8 cellular contexts compared by ENCODE assay signal in the genomic region with DNA sequence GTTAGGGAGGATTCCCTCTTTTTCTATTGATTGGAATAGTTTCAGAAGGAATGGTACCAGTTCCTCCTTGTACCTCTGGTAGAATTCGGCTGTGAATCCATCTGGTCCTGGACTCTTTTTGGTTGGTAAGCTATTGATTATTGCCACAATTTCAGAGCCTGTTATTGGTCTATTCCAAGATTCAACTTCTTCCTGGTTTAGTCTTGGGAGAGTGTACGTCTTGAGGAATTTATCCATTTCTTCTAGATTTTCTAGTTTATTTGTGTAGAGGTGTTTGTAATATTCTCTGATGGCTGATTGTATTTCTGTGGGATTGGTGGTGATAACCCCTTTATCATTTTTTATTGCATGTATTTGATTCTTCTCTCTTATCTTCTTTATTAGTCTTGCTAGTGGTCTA.
DNase-seq lines count a peak whose midpoint lies in the region; ATAC-seq, FAIRE-seq and TF ChIP-seq lines count a peak whose summit lies in the region.
"Not testable (repeated sequence)": the region's sequence is repeated elsewhere in the genome, so short reads cannot be mapped to it uniquely, and the experiment has no call there.

No MANE protein-coding gene starts in this region.

- H3K9me3 ChIP-seq in Karpas-422 (ENCODE audit: low read length); adipocyte (ENCODE audit: control insufficient read depth, low read length); HepG2 (ENCODE audit: low read length): not testable (repeated sequence)

- intact Hi-C loops in HepG2 (cut with micrococcal nuclease; ENCODE audit: unreplicated experiment), result not testable (repeated sequence)

- not testable (repeated sequence) for H3K9me2 ChIP-seq in Karpas-422 (replicated peaks; ENCODE audit: insufficient read depth, low read length)

- 0% methylated on average over 2 of the region's 2 CpGs for WGBS in HepG2 (ENCODE audit: low lambda C conversion rate)

- not testable (repeated sequence) for H3K4me2 ChIP-seq in Karpas-422 (ENCODE audit: low read depth, low read length, poor library complexity, severe bottlenecking); HepG2 (ENCODE audit: low read depth, low read length)

- not testable (repeated sequence) for TF ChIP-seq RAD21 in HepG2 (CRISPR knock-in tag; IDR thresholded peaks at IDR 0.05)

- in situ Hi-C loops in HepG2 (cut with HindIII; ENCODE audit: extremely low pct_ligation_motif_present, low pct_unique_long_range_greater_than_20kb), result not testable (repeated sequence)

- not testable (repeated sequence) for H3K36me3 ChIP-seq in Karpas-422 (ENCODE audit: insufficient read depth, low read length); adipocyte (ENCODE audit: control insufficient read depth, insufficient read depth, low read length, severe bottlenecking); HepG2 (replicated peaks in 1 of 2; ENCODE audit: control insufficient read depth in 1 of 2, insufficient read depth in 2 of 2, low read length in 2 of 2)

- H3K9ac ChIP-seq in Karpas-422 (ENCODE audit: low read length); adipocyte (ENCODE audit: low read length); HepG2 (ENCODE audit: insufficient read depth, low read depth, low read length): not testable (repeated sequence)

- TF ChIP-seq EP300 in HepG2 (IDR thresholded peaks at IDR 0.05; ENCODE audit: low read depth in 2 of 2, low read length in 2 of 2); HepG2 (CRISPR knock-in tag; IDR thresholded peaks at IDR 0.05; ENCODE audit: borderline replicate concordance): not testable (repeated sequence)

- DNase-seq in DMS 273 (lab: John Stamatoyannopoulos, UW; ENCODE audit: unreplicated experiment), result peak; percentile 72
- peak; percentile 39 for DNase-seq in Karpas-422
- peak; percentile 66 for DNase-seq in NCI-H2196 (lab: John Stamatoyannopoulos, UW; ENCODE audit: unreplicated experiment)
- peak; percentile 21 for DNase-seq in NCI-H226
- peak; percentile 35 for DNase-seq in NCI-H748 (lab: John Stamatoyannopoulos, UW; ENCODE audit: unreplicated experiment)
- DNase-seq in adipocyte (ENCODE audit: low read depth), result peak; percentile 8
- DNase-seq in HepG2 (ENCODE audit: low spot score), result peak; percentile 3
- DNase-seq in middle frontal gyrus (ENCODE audit: extremely low spot score, low spot score), result peak; percentile 99

- not testable (repeated sequence) for ATAC-seq in HepG2

- POLR2A ChIA-PET in HepG2 (lab: Yijun Ruan, JAX), result not testable (repeated sequence)

- H3K27me3 ChIP-seq in Karpas-422 (ENCODE audit: low read length); adipocyte (replicated peaks; ENCODE audit: control insufficient read depth, insufficient read depth, low read length); HepG2 (ENCODE audit: control insufficient read depth in 1 of 2, insufficient read depth in 2 of 2, low read length in 2 of 2): not testable (repeated sequence)

- not testable (repeated sequence) for TF ChIP-seq CTCF in HepG2 (CRISPR knock-in tag; IDR thresholded peaks at IDR 0.05)

- H3K4me1 ChIP-seq in Karpas-422 (ENCODE audit: low read length); adipocyte (ENCODE audit: control insufficient read depth, insufficient read depth, low read length); HepG2 (ENCODE audit: insufficient read depth, low read length): not testable (repeated sequence)

- H4K20me1 ChIP-seq in Karpas-422 (ENCODE audit: insufficient read depth, low read depth, low read length); HepG2 (ENCODE audit: insufficient read depth, low read length): not testable (repeated sequence)

- not testable (repeated sequence) for H3K27ac ChIP-seq in Karpas-422 (ENCODE audit: low read length); HepG2 (ENCODE audit: extremely low read length, insufficient read depth, low read length)

- CTCF ChIA-PET in HepG2 (lab: Yijun Ruan, JAX; ENCODE audit: low intra/inter-chr PET ratio, low total read pairs), result not testable (repeated sequence)

- BruUV-seq in HepG2 (replicated peaks; lab: Mats Ljungman, UMichigan), result not testable (repeated sequence)

- not testable (repeated sequence) for H2AFZ ChIP-seq in Karpas-422 (ENCODE audit: low read length); HepG2 (ENCODE audit: low read length)

- H3K4me3 ChIP-seq in Karpas-422 (ENCODE audit: low read length); adipocyte (ENCODE audit: low read length); HepG2 (replicated peaks in 1 of 3; ENCODE audit: insufficient read depth in 1 of 3, low read depth in 2 of 3, low read length in 3 of 3): not testable (repeated sequence)

- not testable (repeated sequence) for TF ChIP-seq POLR2A in HepG2 (IDR thresholded peaks at IDR 0.05; ENCODE audit: insufficient read depth in 1 of 2, low read depth in 2 of 2, low read length in 2 of 2)

- H3K79me2 ChIP-seq in Karpas-422 (ENCODE audit: low read length); HepG2 (ENCODE audit: insufficient read depth, low read length): not testable (repeated sequence)

- not testable (repeated sequence) for FAIRE-seq in HepG2 (lab: Jason Lieb, UNC)

Comparison
In these comparisons a context has a peak if more than half of its experiments do, and no peak if none do; other contexts are left out.
1. DNase-seq: peak in every context shown above with its lines; median percentile 99 in middle frontal gyrus; 72 in DMS 273; 66 in NCI-H2196; 39 in Karpas-422; 35 in NCI-H748; 21 in NCI-H226; 8 in adipocyte; 3 in HepG2.